ENCODE assay signal across 16 cellular contexts in genomic region chr2:61492476-61492875, GRCh38.
"Had no signal": no experiment of that assay in that cellular context is flagged by ENCODE, and none has a peak within 500 bp of the region (broad histone marks: within the 10 kb centered on the region; RNA-seq: fewer than 3 reads in every experiment).

No MANE protein-coding gene starts in this region.

- H3K27me3 ChIP-seq: heart left ventricle, sigmoid colon had no signal

- H3K4me1 Mint-ChIP-seq: nephron progenitor cell had no signal

- H3K9me3 ChIP-seq: heart left ventricle, mucosa of descending colon, sigmoid colon had no signal

- H3K27ac ChIP-seq: heart left ventricle, sigmoid colon had no signal

- ATAC-seq: activated CD8-positive, alpha-beta T cell treated with anti-CD3 and anti-CD28 coated beads for 36 hours; heart left ventricle; left lobe of liver; mucosa of descending colon had no signal

- H3K4me3 Mint-ChIP-seq: activated CD8-positive, alpha-beta T cell treated with anti-CD3 and anti-CD28 coated beads for 36 hours; nephron progenitor cell had no signal

- H3K27ac Mint-ChIP-seq: activated T-helper 2 cell treated with anti-CD3 and anti-CD28 coated beads, Interferon-gamma antibody, Interleukin-2, Interleukin-4, amounts not matched to agents 10 μg/mL and 5 μg/mL and 100 μg/mL, durations not matched to agents 14 hours and 24 hours and 36 hours; nephron progenitor cell had no signal

- H3K27me3 Mint-ChIP-seq: activated CD8-positive, alpha-beta T cell treated with anti-CD3 and anti-CD28 coated beads for 36 hours had no signal

- H3K9me3 Mint-ChIP-seq: activated CD8-positive, alpha-beta T cell treated with anti-CD3 and anti-CD28 coated beads for 36 hours; activated T-helper 2 cell treated with anti-CD3 and anti-CD28 coated beads, Interferon-gamma antibody, Interleukin-2, Interleukin-4, amounts not matched to agents 10 μg/mL and 5 μg/mL and 100 μg/mL, durations not matched to agents 14 hours and 24 hours and 36 hours; nephron progenitor cell had no signal

- H3K4me3 ChIP-seq: heart left ventricle, mucosa of descending colon, sigmoid colon had no signal

- DNase-seq: activated CD4-positive, CD25-positive, alpha-beta regulatory T cell treated with anti-CD3 and anti-CD28 coated beads, Interleukin-2, amount 50 U/mL, for 72 hours; activated CD8-positive, alpha-beta memory T cell treated with anti-CD3 and anti-CD28 coated beads, Interleukin-2, amount 50 U/mL, for 4 hours; activated CD8-positive, alpha-beta T cell treated with anti-CD3 and anti-CD28 coated beads for 36 hours; activated naive CD4-positive, alpha-beta T cell treated with anti-CD3 and anti-CD28 coated beads, Interleukin-2, amount 50 U/mL, for 16 hours; aorta; foreskin melanocyte; heart left ventricle; islet precursor cell; mucosa of descending colon; nephron progenitor cell; sigmoid colon; stimulated activated naive CD4-positive, alpha-beta T cell treated with Interleukin-2 at 50 U/mL for 16 hours; SW 1271; trophoblast cell had no signal
